Comparison of ENCODE assay signal across 1 cellular context in the genomic region with DNA sequence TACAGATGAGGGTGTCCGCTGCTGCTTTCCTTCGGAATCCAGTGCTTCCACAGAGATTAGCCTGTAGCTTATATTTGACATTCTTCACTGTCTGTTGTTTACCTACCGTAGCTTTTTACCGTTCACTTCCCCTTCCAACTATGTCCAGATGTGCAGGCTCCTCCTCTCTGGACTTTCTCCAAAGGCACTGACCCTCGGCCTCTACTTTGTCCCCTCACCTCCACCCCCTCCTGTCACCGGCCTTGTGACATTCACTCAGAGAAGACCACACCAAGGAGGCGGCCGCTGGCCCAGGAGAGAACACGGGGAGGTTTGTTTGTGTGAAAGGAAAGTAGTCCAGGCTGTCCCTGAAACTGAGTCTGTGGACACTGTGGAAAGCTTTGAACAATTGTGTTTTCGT.
TF ChIP-seq lines count a peak whose summit lies in the region.

No MANE protein-coding gene starts in this region.

TF ChIP-seq in HepG2, 621 proteins besides CTCF, POLR2A, EP300 and RAD21 (continues in another document):
- TF ChIP-seq MXI1 (IDR thresholded peaks at IDR 0.05; ENCODE audit: borderline replicate concordance, low read depth, low read length), result peak; percentile 69; the same call in 1 of the 3 replicates
- no peak for TF ChIP-seq ARID2 (CRISPR knock-in tag; IDR thresholded peaks at IDR 0.05; ENCODE audit: borderline replicate concordance)
- TF ChIP-seq MYNN (CRISPR knock-in tag; IDR thresholded peaks at IDR 0.05; ENCODE audit: low read depth), result no peak
- peak; percentile 64 for TF ChIP-seq TBX2 (CRISPR knock-in tag; IDR thresholded peaks at IDR 0.05; ENCODE audit: borderline replicate concordance)
- peak; percentile 74; the same call in 1 of the 2 replicates for TF ChIP-seq SOX5 (CRISPR knock-in tag; IDR thresholded peaks at IDR 0.05; ENCODE audit: borderline replicate concordance)
- 0 out of 2 replicates have a peak, but pooled peaks have one; percentile 62 for TF ChIP-seq DNMT3B (CRISPR knock-in tag; conservative IDR thresholded peaks at IDR 0.05)
- TF ChIP-seq LCORL (IDR thresholded peaks at IDR 0.05), result peak; percentile 54; the same call in 1 of the 2 replicates
- TF ChIP-seq LCORL (CRISPR knock-in tag; IDR thresholded peaks at IDR 0.05), result peak; percentile 87
- TF ChIP-seq FOXJ3 (CRISPR knock-in tag; IDR thresholded peaks at IDR 0.05; ENCODE audit: borderline replicate concordance), result peak; percentile 58; the same call in 1 of the 2 replicates
- TF ChIP-seq, protein P1, sequence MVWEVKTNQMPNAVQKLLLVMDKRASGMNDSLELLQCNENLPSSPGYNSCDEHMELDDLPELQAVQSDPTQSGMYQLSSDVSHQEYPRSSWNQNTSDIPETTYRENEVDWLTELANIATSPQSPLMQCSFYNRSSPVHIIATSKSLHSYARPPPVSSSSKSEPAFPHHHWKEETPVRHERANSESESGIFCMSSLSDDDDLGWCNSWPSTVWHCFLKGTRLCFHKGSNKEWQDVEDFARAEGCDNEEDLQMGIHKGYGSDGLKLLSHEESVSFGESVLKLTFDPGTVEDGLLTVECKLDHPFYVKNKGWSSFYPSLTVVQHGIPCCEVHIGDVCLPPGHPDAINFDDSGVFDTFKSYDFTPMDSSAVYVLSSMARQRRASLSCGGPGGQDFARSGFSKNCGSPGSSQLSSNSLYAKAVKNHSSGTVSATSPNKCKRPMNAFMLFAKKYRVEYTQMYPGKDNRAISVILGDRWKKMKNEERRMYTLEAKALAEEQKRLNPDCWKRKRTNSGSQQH (CRISPR knock-in tag; IDR thresholded peaks at IDR 0.05; ENCODE audit: low read depth), result peak; percentile 80; the same call in 1 of the 2 replicates
- TF ChIP-seq ZBTB3 (CRISPR knock-in tag; IDR thresholded peaks at IDR 0.05; ENCODE audit: borderline replicate concordance, low read depth), result peak; percentile 94
- TF ChIP-seq, protein P2, sequence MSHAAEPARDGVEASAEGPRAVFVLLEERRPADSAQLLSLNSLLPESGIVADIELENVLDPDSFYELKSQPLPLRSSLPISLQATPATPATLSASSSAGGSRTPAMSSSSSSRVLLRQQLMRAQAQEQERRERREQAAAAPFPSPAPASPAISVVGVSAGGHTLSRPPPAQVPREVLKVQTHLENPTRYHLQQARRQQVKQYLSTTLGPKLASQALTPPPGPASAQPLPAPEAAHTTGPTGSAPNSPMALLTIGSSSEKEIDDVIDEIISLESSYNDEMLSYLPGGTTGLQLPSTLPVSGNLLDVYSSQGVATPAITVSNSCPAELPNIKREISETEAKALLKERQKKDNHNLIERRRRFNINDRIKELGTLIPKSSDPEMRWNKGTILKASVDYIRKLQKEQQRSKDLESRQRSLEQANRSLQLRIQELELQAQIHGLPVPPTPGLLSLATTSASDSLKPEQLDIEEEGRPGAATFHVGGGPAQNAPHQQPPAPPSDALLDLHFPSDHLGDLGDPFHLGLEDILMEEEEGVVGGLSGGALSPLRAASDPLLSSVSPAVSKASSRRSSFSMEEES (CRISPR knock-in tag; IDR thresholded peaks at IDR 0.05), result peak; percentile 88
- TF ChIP-seq, protein P3, sequence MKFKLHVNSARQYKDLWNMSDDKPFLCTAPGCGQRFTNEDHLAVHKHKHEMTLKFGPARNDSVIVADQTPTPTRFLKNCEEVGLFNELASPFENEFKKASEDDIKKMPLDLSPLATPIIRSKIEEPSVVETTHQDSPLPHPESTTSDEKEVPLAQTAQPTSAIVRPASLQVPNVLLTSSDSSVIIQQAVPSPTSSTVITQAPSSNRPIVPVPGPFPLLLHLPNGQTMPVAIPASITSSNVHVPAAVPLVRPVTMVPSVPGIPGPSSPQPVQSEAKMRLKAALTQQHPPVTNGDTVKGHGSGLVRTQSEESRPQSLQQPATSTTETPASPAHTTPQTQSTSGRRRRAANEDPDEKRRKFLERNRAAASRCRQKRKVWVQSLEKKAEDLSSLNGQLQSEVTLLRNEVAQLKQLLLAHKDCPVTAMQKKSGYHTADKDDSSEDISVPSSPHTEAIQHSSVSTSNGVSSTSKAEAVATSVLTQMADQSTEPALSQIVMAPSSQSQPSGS (CRISPR knock-in tag; IDR thresholded peaks at IDR 0.05), result peak; percentile 55; the same call in 1 of the 2 replicates
- TF ChIP-seq CBX5 (CRISPR knock-in tag; IDR thresholded peaks at IDR 0.05; ENCODE audit: borderline replicate concordance), result 0 out of 2 replicates have a peak, but pooled peaks have one; percentile 33
- TF ChIP-seq ZNF574 (CRISPR knock-in tag; IDR thresholded peaks at IDR 0.05), result peak; percentile 46
- TF ChIP-seq, protein P4, sequence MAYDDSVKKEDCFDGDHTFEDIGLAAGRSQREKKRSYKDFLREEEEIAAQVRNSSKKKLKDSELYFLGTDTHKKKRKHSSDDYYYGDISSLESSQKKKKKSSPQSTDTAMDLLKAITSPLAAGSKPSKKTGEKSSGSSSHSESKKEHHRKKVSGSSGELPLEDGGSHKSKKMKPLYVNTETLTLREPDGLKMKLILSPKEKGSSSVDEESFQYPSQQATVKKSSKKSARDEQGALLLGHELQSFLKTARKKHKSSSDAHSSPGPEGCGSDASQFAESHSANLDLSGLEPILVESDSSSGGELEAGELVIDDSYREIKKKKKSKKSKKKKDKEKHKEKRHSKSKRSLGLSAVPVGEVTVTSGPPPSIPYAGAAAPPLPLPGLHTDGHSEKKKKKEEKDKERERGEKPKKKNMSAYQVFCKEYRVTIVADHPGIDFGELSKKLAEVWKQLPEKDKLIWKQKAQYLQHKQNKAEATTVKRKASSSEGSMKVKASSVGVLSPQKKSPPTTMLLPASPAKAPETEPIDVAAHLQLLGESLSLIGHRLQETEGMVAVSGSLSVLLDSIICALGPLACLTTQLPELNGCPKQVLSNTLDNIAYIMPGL (CRISPR knock-in tag; IDR thresholded peaks at IDR 0.05; ENCODE audit: borderline replicate concordance in 1 of 2, low read depth in 1 of 2), result peak in 1 of 2 experiments; percentile 33; a peak in 1 of 4 replicates
- no peak for TF ChIP-seq ZNF644 (CRISPR knock-in tag; IDR thresholded peaks at IDR 0.05; ENCODE audit: low read depth)
- TF ChIP-seq RFXAP (CRISPR knock-in tag; IDR thresholded peaks at IDR 0.05; ENCODE audit: borderline replicate concordance), result 0 out of 2 replicates have a peak, but pooled peaks have one; percentile 44
- peak; percentile 72 for TF ChIP-seq MIER2 (CRISPR knock-in tag; IDR thresholded peaks at IDR 0.05)
- TF ChIP-seq MEF2D (CRISPR knock-in tag; IDR thresholded peaks at IDR 0.05), result no peak
- TF ChIP-seq, protein P5, sequence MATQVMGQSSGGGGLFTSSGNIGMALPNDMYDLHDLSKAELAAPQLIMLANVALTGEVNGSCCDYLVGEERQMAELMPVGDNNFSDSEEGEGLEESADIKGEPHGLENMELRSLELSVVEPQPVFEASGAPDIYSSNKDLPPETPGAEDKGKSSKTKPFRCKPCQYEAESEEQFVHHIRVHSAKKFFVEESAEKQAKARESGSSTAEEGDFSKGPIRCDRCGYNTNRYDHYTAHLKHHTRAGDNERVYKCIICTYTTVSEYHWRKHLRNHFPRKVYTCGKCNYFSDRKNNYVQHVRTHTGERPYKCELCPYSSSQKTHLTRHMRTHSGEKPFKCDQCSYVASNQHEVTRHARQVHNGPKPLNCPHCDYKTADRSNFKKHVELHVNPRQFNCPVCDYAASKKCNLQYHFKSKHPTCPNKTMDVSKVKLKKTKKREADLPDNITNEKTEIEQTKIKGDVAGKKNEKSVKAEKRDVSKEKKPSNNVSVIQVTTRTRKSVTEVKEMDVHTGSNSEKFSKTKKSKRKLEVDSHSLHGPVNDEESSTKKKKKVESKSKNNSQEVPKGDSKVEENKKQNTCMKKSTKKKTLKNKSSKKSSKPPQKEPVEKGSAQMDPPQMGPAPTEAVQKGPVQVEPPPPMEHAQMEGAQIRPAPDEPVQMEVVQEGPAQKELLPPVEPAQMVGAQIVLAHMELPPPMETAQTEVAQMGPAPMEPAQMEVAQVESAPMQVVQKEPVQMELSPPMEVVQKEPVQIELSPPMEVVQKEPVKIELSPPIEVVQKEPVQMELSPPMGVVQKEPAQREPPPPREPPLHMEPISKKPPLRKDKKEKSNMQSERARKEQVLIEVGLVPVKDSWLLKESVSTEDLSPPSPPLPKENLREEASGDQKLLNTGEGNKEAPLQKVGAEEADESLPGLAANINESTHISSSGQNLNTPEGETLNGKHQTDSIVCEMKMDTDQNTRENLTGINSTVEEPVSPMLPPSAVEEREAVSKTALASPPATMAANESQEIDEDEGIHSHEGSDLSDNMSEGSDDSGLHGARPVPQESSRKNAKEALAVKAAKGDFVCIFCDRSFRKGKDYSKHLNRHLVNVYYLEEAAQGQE (IDR thresholded peaks at IDR 0.05; ENCODE audit: borderline replicate concordance in 1 of 2, low read depth in 1 of 2, low read length in 2 of 2), result 0 out of 4 replicates have a peak, but pooled peaks of 1 of the 2 experiments have one; percentile 16
- TF ChIP-seq ZMYM2 (CRISPR knock-in tag; IDR thresholded peaks at IDR 0.05), result peak; percentile 60; the same call in 1 of the 2 replicates
- no peak for TF ChIP-seq ZNF446 (CRISPR knock-in tag; IDR thresholded peaks at IDR 0.05)
- TF ChIP-seq GATA4 (IDR thresholded peaks at IDR 0.05; ENCODE audit: borderline replicate concordance, low read depth), result peak; percentile 42; the same call in 1 of the 2 replicates
- TF ChIP-seq PHF21A (CRISPR knock-in tag; IDR thresholded peaks at IDR 0.05), result peak; percentile 78
- TF ChIP-seq RFX1 (IDR thresholded peaks at IDR 0.05), result no peak
- peak; percentile 51; the same call in 1 of the 2 replicates for TF ChIP-seq SIN3A (IDR thresholded peaks at IDR 0.05; ENCODE audit: borderline replicate concordance, low read depth, low read length)
- TF ChIP-seq ZNF710 (CRISPR knock-in tag; IDR thresholded peaks at IDR 0.05; ENCODE audit: borderline replicate concordance), result peak; percentile 61; the same call in 1 of the 2 replicates
- TF ChIP-seq TEAD3 (CRISPR knock-in tag; optimal IDR thresholded peaks at IDR 0.05; ENCODE audit: borderline replicate concordance), result peak; percentile 93
- peak; percentile 5; the same call in 1 of the 2 replicates for TF ChIP-seq ZNF629 (CRISPR knock-in tag; conservative IDR thresholded peaks at IDR 0.05)
- peak; percentile 65; the same call in 1 of the 2 replicates for TF ChIP-seq MYC (CRISPR knock-in tag; IDR thresholded peaks at IDR 0.05; ENCODE audit: borderline replicate concordance)
- TF ChIP-seq, protein P6, sequence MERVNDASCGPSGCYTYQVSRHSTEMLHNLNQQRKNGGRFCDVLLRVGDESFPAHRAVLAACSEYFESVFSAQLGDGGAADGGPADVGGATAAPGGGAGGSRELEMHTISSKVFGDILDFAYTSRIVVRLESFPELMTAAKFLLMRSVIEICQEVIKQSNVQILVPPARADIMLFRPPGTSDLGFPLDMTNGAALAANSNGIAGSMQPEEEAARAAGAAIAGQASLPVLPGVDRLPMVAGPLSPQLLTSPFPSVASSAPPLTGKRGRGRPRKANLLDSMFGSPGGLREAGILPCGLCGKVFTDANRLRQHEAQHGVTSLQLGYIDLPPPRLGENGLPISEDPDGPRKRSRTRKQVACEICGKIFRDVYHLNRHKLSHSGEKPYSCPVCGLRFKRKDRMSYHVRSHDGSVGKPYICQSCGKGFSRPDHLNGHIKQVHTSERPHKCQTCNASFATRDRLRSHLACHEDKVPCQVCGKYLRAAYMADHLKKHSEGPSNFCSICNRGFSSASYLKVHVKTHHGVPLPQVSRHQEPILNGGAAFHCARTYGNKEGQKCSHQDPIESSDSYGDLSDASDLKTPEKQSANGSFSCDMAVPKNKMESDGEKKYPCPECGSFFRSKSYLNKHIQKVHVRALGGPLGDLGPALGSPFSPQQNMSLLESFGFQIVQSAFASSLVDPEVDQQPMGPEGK (CRISPR knock-in tag; IDR thresholded peaks at IDR 0.05), result peak; percentile 68
- TF ChIP-seq, protein P7, sequence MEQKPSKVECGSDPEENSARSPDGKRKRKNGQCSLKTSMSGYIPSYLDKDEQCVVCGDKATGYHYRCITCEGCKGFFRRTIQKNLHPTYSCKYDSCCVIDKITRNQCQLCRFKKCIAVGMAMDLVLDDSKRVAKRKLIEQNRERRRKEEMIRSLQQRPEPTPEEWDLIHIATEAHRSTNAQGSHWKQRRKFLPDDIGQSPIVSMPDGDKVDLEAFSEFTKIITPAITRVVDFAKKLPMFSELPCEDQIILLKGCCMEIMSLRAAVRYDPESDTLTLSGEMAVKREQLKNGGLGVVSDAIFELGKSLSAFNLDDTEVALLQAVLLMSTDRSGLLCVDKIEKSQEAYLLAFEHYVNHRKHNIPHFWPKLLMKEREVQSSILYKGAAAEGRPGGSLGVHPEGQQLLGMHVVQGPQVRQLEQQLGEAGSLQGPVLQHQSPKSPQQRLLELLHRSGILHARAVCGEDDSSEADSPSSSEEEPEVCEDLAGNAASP (CRISPR knock-in tag; IDR thresholded peaks at IDR 0.05; ENCODE audit: borderline replicate concordance), result peak; percentile 69
- TF ChIP-seq TFAP4 (IDR thresholded peaks at IDR 0.05; ENCODE audit: borderline replicate concordance, low read depth), result peak; percentile 85; the same call in 1 of the 2 replicates
- TF ChIP-seq NFKBIZ (CRISPR knock-in tag; IDR thresholded peaks at IDR 0.05), result no peak
